In the genomic region with DNA sequence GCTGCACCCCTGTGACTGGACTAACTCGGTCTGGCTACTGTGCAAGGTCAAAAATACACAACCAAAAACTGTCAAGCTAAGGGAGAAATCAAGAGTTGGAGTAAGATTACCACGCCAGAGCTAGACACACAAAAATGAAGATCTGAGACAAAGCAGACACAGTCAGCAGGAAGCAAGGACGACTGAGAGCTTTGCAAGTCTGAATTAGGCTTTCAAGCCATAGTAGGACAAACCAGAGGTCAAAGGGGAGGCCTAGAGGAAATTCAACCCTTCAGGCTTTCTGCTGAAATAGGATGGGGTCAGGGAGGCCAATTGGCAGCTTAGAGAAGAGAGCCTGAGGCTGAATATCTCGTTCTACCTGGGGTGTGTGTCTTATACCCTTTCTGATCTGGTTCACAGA, we compare ENCODE assay signal across 35 cellular contexts.
DNase-seq lines count a peak whose midpoint lies in the region; FAIRE-seq and TF ChIP-seq lines count a peak whose summit lies in the region.
"Had no signal": no experiment of that assay in that cellular context is flagged by ENCODE, and none has a peak within 500 bp of the region (broad histone marks: within the 10 kb centered on the region; RNA-seq: fewer than 3 reads in every experiment).

No MANE protein-coding gene starts in this region.

- in situ Hi-C loops in G401 (cut with HindIII; ENCODE audit: low sequenced_read_pairs) = no loop called here

- H3K9ac ChIP-seq in OCI-LY3 (ENCODE audit: low read length) (no peak overlapping the region), H1 (replicated peaks in 1 of 4; ENCODE audit: extremely low read depth in 1 of 4, low read depth in 3 of 4, low read length in 3 of 4) (no peak overlapping the region), kidney (ENCODE audit: low read length in 2 of 2) (no peak overlapping the region)

- H2BK5ac ChIP-seq in H1 (ENCODE audit: low read depth, low read length) = no peak overlapping the region

- no peak overlapping the region for H3K23ac ChIP-seq in H1 (ENCODE audit: insufficient read length)

- no peak overlapping the region for H3K56ac ChIP-seq in H1 (replicated peaks; ENCODE audit: insufficient read length, low read depth, low read length)

- H3K27me3 Mint-ChIP-seq in nephron progenitor cell (ENCODE audit: low read depth, poor library complexity) = peaks cover 5% of the 10 kb centered on the region
- peaks cover 2% of the 10 kb centered on the region for H3K27me3 Mint-ChIP-seq in endothelial cell (ENCODE audit: unreplicated experiment)
- H3K27me3 Mint-ChIP-seq: activated naive CD8-positive, alpha-beta T cell treated with anti-CD3 and anti-CD28 coated beads, Interleukin-2, amount 10 ng/mL, durations not matched to agents 7 days and 5 days; CD4-positive, CD25-positive, alpha-beta regulatory T cell had no signal

- H2BK120ac ChIP-seq in H1 (replicated peaks; ENCODE audit: low read depth, low read length) = no peak overlapping the region

- no peak for TF ChIP-seq POLR2A in H1 (IDR thresholded peaks at IDR 0.05; ENCODE audit: control extremely low read depth in 1 of 2, low read depth in 2 of 2, low read length in 2 of 2)

- no peak overlapping the region for H2BK20ac ChIP-seq in H1 (ENCODE audit: low read length)

- H3K27ac Mint-ChIP-seq in nephron progenitor cell (peak overlapping the region; percentile 97), endothelial cell (ENCODE audit: unreplicated experiment) (no peak overlapping the region)
- H3K27ac Mint-ChIP-seq: activated CD8-positive, alpha-beta memory T cell treated with anti-CD3 and anti-CD28 coated beads, Interleukin-2, amount 10 ng/mL, durations not matched to agents 7 days and 5 days; activated naive CD8-positive, alpha-beta T cell treated with anti-CD3 and anti-CD28 coated beads, Interleukin-2, amount 10 ng/mL, durations not matched to agents 7 days and 5 days; CD4-positive, CD25-positive, alpha-beta regulatory T cell; stimulated activated naive CD8-positive, alpha-beta T cell treated with anti-CD3 and anti-CD28 coated beads, Interleukin-15, Interleukin-2, amounts not matched to agents 100 ng/mL and 50 ng/mL, for 24 hours had no signal

- POLR2A ChIA-PET in H1 (lab: Charles Lee; ENCODE audit: partially characterized antibody) = interaction anchor here (1.3 kb wide), 1 partner anchor 117 kb away, joined by 3 read pairs; no protein-coding TSS in a partner anchor

- no peak overlapping the region for H4K91ac ChIP-seq in H1 (replicated peaks; ENCODE audit: insufficient read length, low read length)

- no peaks in the 10 kb centered on the region for H3K23me2 ChIP-seq in H1 (ENCODE audit: low read depth, low read length)

- no peak overlapping the region for H3K14ac ChIP-seq in H1 (ENCODE audit: insufficient read length)

- peak; percentile 27 for DNase-seq in G401 (ENCODE audit: low spot score)
- no peak for DNase-seq in H1 (ENCODE audit: low read depth in 1 of 2, low spot score in 2 of 2)
- DNase-seq in nephron progenitor cell = peak; percentile 23
- DNase-seq in OCI-M2 (lab: John Stamatoyannopoulos, UW; ENCODE audit: unreplicated experiment) = no peak
- DNase-seq in kidney = no peak
- no peak for DNase-seq in endothelial cell (ENCODE audit: low spot score)
- no peak for DNase-seq in SK-N-DZ (ENCODE audit: low spot score)
- DNase-seq: activated CD4-positive, alpha-beta T cell treated with anti-CD3 and anti-CD28 coated beads, Interleukin-2, amount 50 U/mL, for 4 hours; activated CD8-positive, alpha-beta memory T cell treated with anti-CD3 and anti-CD28 coated beads, Interleukin-2, amount 10 ng/mL, durations not matched to agents 7 days and 5 days; activated gamma-delta T cell treated with Interleukin-2 at 50 U/mL for 16 hours; activated naive CD8-positive, alpha-beta T cell treated with anti-CD3 and anti-CD28 coated beads, Interleukin-2, amount 10 ng/mL, durations not matched to agents 7 days and 5 days; activated T-cell treated with anti-CD3 and anti-CD28 coated beads, Interleukin-2, amount 50 U/mL, for 4 hours; aorta; Calu3; CD4-positive, CD25-positive, alpha-beta regulatory T cell; DMS79 treated with DMSO at 0.1 percent for 48 hours; foreskin keratinocyte; H7; head of caudate nucleus; kidney glomerular epithelial cell; NCI-H1436 treated with DMSO at 0.1 percent for 48 hours; NCI-H2081 treated with DMSO at 0.1 percent for 48 hours; NCI-H2227 treated with DMSO at 0.1 percent for 48 hours; NCI-H82; RPMI8226; stimulated activated CD4-positive, alpha-beta T cell treated with anti-CD3 and anti-CD28 coated beads, Interleukin-2, amount 100 ng/mL, for 24 hours; stimulated activated CD8-positive, alpha-beta memory T cell treated with anti-CD3 and anti-CD28 coated beads, Interleukin-4, amount 100 ng/mL, for 48 hours; testis had no signal

- FAIRE-seq in H1 (lab: Jason Lieb, UNC) = no peak
- no peak for FAIRE-seq in kidney (lab: Jason Lieb, UNC)
- FAIRE-seq: A549, urothelium cell line had no signal

- TF ChIP-seq CTCF in OCI-LY3 (IDR thresholded peaks at IDR 0.05; ENCODE audit: low read depth, low read length) (no peak), H1 (IDR thresholded peaks at IDR 0.05; ENCODE audit: control extremely low read depth in 1 of 3, insufficient read depth in 1 of 3, low read depth in 1 of 3, low read length in 3 of 3) (no peak), nephron progenitor cell (IDR thresholded peaks at IDR 0.05) (no peak), kidney (IDR thresholded peaks at IDR 0.05; ENCODE audit: borderline replicate concordance, extremely low read depth, insufficient read depth) (no peak), endothelial cell (IDR thresholded peaks at IDR 0.05; ENCODE audit: unreplicated experiment) (no peak)

- H3K9me3 ChIP-seq in OCI-LY3 (ENCODE audit: insufficient read depth, low read length) = peaks cover 14% of the 10 kb centered on the region; the same call in 1 of the 2 replicates
- H3K9me3 ChIP-seq in H1 (ENCODE audit: insufficient read depth in 2 of 2, low read depth in 1 of 2, low read length in 1 of 2) = no peaks in the 10 kb centered on the region
- peaks cover 0 to 6% of the 10 kb centered on the region in 2 donors for H3K9me3 ChIP-seq in kidney (ENCODE audit: control insufficient read depth in 1 of 2, low read length in 2 of 2)
- H3K9me3 ChIP-seq: A549, SJSA1, testis had no signal

- H3K9me3 Mint-ChIP-seq in nephron progenitor cell (peaks cover 23% of the 10 kb centered on the region), endothelial cell (ENCODE audit: unreplicated experiment) (no peaks in the 10 kb centered on the region)
- H3K9me3 Mint-ChIP-seq: activated naive CD8-positive, alpha-beta T cell treated with anti-CD3 and anti-CD28 coated beads, Interleukin-2, amount 10 ng/mL, durations not matched to agents 7 days and 5 days had no signal

- no peak overlapping the region for H2BK12ac ChIP-seq in H1 (ENCODE audit: low read depth, low read length)

- no peak overlapping the region for H4K5ac ChIP-seq in H1 (ENCODE audit: insufficient read length, low read depth, low read length)

- 83% methylated on average over 4 of the region's 4 CpGs; no CpG with 5 or more reads in 1 of the 2 experiments for WGBS in H1 (ENCODE audit: extremely low coverage in 1 of 2, insufficient coverage in 1 of 2, insufficient read length in 1 of 2, insufficient replicate concordance in 2 of 2, low coverage in 1 of 2, low lambda C conversion rate in 2 of 2, missing lambda C conversion rate in 1 of 2), 2 experiments

- no peak overlapping the region for H4K8ac ChIP-seq in H1 (ENCODE audit: extremely low read depth, insufficient read depth, low read length)

- H3K79me2 ChIP-seq in OCI-LY3 (ENCODE audit: low read length) (no peaks in the 10 kb centered on the region), H1 (ENCODE audit: control insufficient read depth in 1 of 2, insufficient read depth in 2 of 2, low read length in 2 of 2) (no peaks in the 10 kb centered on the region)

- H3K4me1 Mint-ChIP-seq in nephron progenitor cell = peaks cover 67% of the 10 kb centered on the region
- peaks cover 2% of the 10 kb centered on the region for H3K4me1 Mint-ChIP-seq in endothelial cell (ENCODE audit: unreplicated experiment)
- H3K4me1 Mint-ChIP-seq: activated CD8-positive, alpha-beta memory T cell treated with anti-CD3 and anti-CD28 coated beads, Interleukin-2, amount 10 ng/mL, durations not matched to agents 7 days and 5 days; activated naive CD8-positive, alpha-beta T cell treated with anti-CD3 and anti-CD28 coated beads, Interleukin-2, amount 10 ng/mL, durations not matched to agents 7 days and 5 days; CD4-positive, CD25-positive, alpha-beta regulatory T cell; nephron had no signal

- no peak overlapping the region for H3K4ac ChIP-seq in H1 (replicated peaks; ENCODE audit: insufficient read length, low read depth, low read length)

- intact Hi-C loops in kidney (cut with DNase I) = no loop called here

- no peak for TF ChIP-seq EP300 in H1 (IDR thresholded peaks at IDR 0.05; ENCODE audit: borderline replicate concordance in 1 of 2, low read depth in 2 of 2, low read length in 2 of 2)

- H2AK5ac ChIP-seq in H1 (ENCODE audit: low read depth, low read length) = no peak overlapping the region

- no peak overlapping the region for H3K4me2 ChIP-seq in OCI-LY3 (ENCODE audit: low read length)
- H3K4me2 ChIP-seq in H1 (ENCODE audit: insufficient read depth in 1 of 2, low read depth in 2 of 2, low read length in 2 of 2) = no peak overlapping the region
- H3K4me2 ChIP-seq: A549 had no signal

- H3K27me3 ChIP-seq in OCI-LY3 (ENCODE audit: low read depth, low read length) = no peaks in the 10 kb centered on the region
- H3K27me3 ChIP-seq in H1 (replicated peaks in 1 of 4; ENCODE audit: control insufficient read depth in 3 of 4, extremely low read depth in 1 of 4, insufficient read depth in 3 of 4, low read length in 3 of 4) = no peaks in the 10 kb centered on the region
- H3K27me3 ChIP-seq: foreskin keratinocyte, SJSA1, testis had no signal

- CTCF ChIA-PET in H1 (lab: Charles Lee; ENCODE audit: partially characterized antibody) = interaction anchor here (1.0 to 1.2 kb wide), 2 partner anchors 10 to 35 kb away, joined by 3 read pairs; no protein-coding TSS in a partner anchor

- peak overlapping the region; percentile 13; the same call in 1 of the 2 replicates for H3K27ac ChIP-seq in OCI-LY3 (ENCODE audit: low read length)
- H3K27ac ChIP-seq in H1 (ENCODE audit: low read depth, low read length) = no peak overlapping the region
- H3K27ac ChIP-seq in kidney (ENCODE audit: low read depth in 2 of 2, low read length in 2 of 2) = no peak overlapping the region
- H3K27ac ChIP-seq: A549, foreskin keratinocyte, SJSA1, testis had no signal

- H4K20me1 ChIP-seq in OCI-LY3 (ENCODE audit: insufficient read depth, low read length) (no peaks in the 10 kb centered on the region), H1 (replicated peaks in 1 of 2; ENCODE audit: control insufficient read depth in 1 of 2, insufficient read depth in 2 of 2, low read length in 2 of 2) (no peaks in the 10 kb centered on the region)

- H2AFZ ChIP-seq in OCI-LY3 (ENCODE audit: low read depth, low read length) (peak overlapping the region; percentile 55), H1 (ENCODE audit: low read length) (peak overlapping the region; percentile 57)

- H3K36me3 Mint-ChIP-seq in nephron progenitor cell (ENCODE audit: low read depth) (peaks cover 25% of the 10 kb centered on the region), endothelial cell (ENCODE audit: low read depth, unreplicated experiment) (no peaks in the 10 kb centered on the region)
- H3K36me3 Mint-ChIP-seq: activated CD8-positive, alpha-beta memory T cell treated with anti-CD3 and anti-CD28 coated beads, Interleukin-2, amount 10 ng/mL, durations not matched to agents 7 days and 5 days; activated naive CD8-positive, alpha-beta T cell treated with anti-CD3 and anti-CD28 coated beads, Interleukin-2, amount 10 ng/mL, durations not matched to agents 7 days and 5 days; CD4-positive, CD25-positive, alpha-beta regulatory T cell had no signal

- H2BK15ac ChIP-seq in H1 (ENCODE audit: low read length) = no peak overlapping the region

- H3K79me1 ChIP-seq in H1 (ENCODE audit: low read depth, low read length) = no peaks in the 10 kb centered on the region

- no peak overlapping the region for H3K18ac ChIP-seq in H1 (ENCODE audit: extremely low read depth, low read length)

- H3K4me3 ChIP-seq in OCI-LY3 (ENCODE audit: low read length) (no peak overlapping the region), H1 (ENCODE audit: extremely low read depth in 1 of 4, insufficient read depth in 2 of 4, low read depth in 3 of 4, low read length in 4 of 4) (no peak overlapping the region), kidney (ENCODE audit: low read length in 2 of 2) (no peak overlapping the region)
- H3K4me3 ChIP-seq: A549, lung, SJSA1, testis had no signal

- H3K4me1 ChIP-seq in OCI-LY3 (ENCODE audit: low read length) = peaks cover 38% of the 10 kb centered on the region
- H3K4me1 ChIP-seq in H1 (replicated peaks in 1 of 4; ENCODE audit: control insufficient read depth in 3 of 4, insufficient read depth in 4 of 4, low read length in 3 of 4) = no peaks in the 10 kb centered on the region
- H3K4me1 ChIP-seq in kidney (ENCODE audit: control insufficient read depth in 1 of 2, insufficient read depth in 1 of 2, low read depth in 1 of 2, low read length in 2 of 2) = no peaks in the 10 kb centered on the region
- H3K4me1 ChIP-seq: testis had no signal

- TF ChIP-seq RAD21 in H1 (IDR thresholded peaks at IDR 0.05 in 1 of 2, conservative IDR thresholded peaks at IDR 0.05 in 1 of 2; ENCODE audit: low read depth in 2 of 2, low read length in 2 of 2) = no peak

- H3K4me3 Mint-ChIP-seq in nephron progenitor cell (peak overlapping the region; percentile 4), endothelial cell (ENCODE audit: unreplicated experiment) (no peak overlapping the region)
- H3K4me3 Mint-ChIP-seq: activated CD8-positive, alpha-beta memory T cell treated with anti-CD3 and anti-CD28 coated beads, Interleukin-2, amount 10 ng/mL, durations not matched to agents 7 days and 5 days; activated naive CD8-positive, alpha-beta T cell treated with anti-CD3 and anti-CD28 coated beads, Interleukin-2, amount 10 ng/mL, durations not matched to agents 7 days and 5 days; activated T-cell treated with anti-CD3 and anti-CD28 coated beads, Interleukin-2, amount 50 U/mL, for 4 hours; CD4-positive, CD25-positive, alpha-beta regulatory T cell; nephron; stimulated activated naive CD8-positive, alpha-beta T cell treated with anti-CD3 and anti-CD28 coated beads, Interleukin-15, Interleukin-2, amounts not matched to agents 100 ng/mL and 50 ng/mL, for 24 hours had no signal

- H3K36me3 ChIP-seq in OCI-LY3 (replicated peaks; ENCODE audit: low read depth, low read length) (no peaks in the 10 kb centered on the region), H1 (ENCODE audit: control insufficient read depth in 2 of 4, insufficient read depth in 4 of 4, low read length in 3 of 4) (no peaks in the 10 kb centered on the region), kidney (ENCODE audit: control insufficient read depth in 1 of 2, insufficient read depth in 2 of 2, low read length in 2 of 2) (no peaks in the 10 kb centered on the region)
- H3K36me3 ChIP-seq: SJSA1 had no signal

Comparison
In these comparisons a context has a peak if more than half of its experiments do, and no peak if none do; other contexts are left out.
1. DNase-seq: peak in G401 (single experiment) and nephron progenitor cell (single experiment); none in H1 (0 of 2), OCI-M2 (single experiment), kidney (single experiment), endothelial cell (single experiment) and SK-N-DZ (single experiment).